Comparison of ENCODE assay signal across 26 cellular contexts in genomic region chr10:106566871-106567270, GRCh38.
DNase-seq lines count a peak whose midpoint lies in the region; ATAC-seq, FAIRE-seq and TF ChIP-seq lines count a peak whose summit lies in the region.
"Had no signal": no experiment of that assay in that cellular context is flagged by ENCODE, and none has a peak within 500 bp of the region (broad histone marks: within the 10 kb centered on the region; RNA-seq: fewer than 3 reads in every experiment).

No MANE protein-coding gene starts in this region.

- no peak for TF ChIP-seq CTCF in SK-N-SH (IDR thresholded peaks at IDR 0.05)

- no peaks in the 10 kb centered on the region for H4K20me1 ChIP-seq in SK-N-SH (ENCODE audit: insufficient read depth)

- no peak overlapping the region for H3K4me2 ChIP-seq in SK-N-SH
- H3K4me2 ChIP-seq: smooth muscle cell had no signal

- H3K9me3 ChIP-seq in SK-N-SH, result no peaks in the 10 kb centered on the region; the same call in 1 of the 2 replicates
- H3K9me3 ChIP-seq in small intestine (ENCODE audit: control insufficient read depth, low read depth), result no peaks in the 10 kb centered on the region
- H3K9me3 ChIP-seq: HAP-1, ovary, SJSA1, tibial nerve had no signal

- no peak for FAIRE-seq in small intestine (lab: Jason Lieb, UNC)

- TF ChIP-seq EP300 in SK-N-SH (IDR thresholded peaks at IDR 0.05; ENCODE audit: borderline replicate concordance in 1 of 2, low read depth in 1 of 2, low read length in 1 of 2), result peak in 1 of 2 experiments; percentile 85; a peak in 2 of 4 replicates

- peaks cover 4 to 5% of the 10 kb centered on the region in 2 experiments; a peak in 3 of 4 replicates for H3K4me1 ChIP-seq in SK-N-SH (ENCODE audit: control insufficient read depth in 1 of 2, insufficient read depth in 2 of 2, low read depth in 1 of 2, low read length in 1 of 2)
- no peaks in the 10 kb centered on the region for H3K4me1 ChIP-seq in small intestine (ENCODE audit: control insufficient read depth in 2 of 2, insufficient read depth in 1 of 2, low read depth in 1 of 2, low read length in 1 of 2)
- H3K4me1 ChIP-seq: HAP-1, tibial nerve had no signal

- no peaks in the 10 kb centered on the region for H3K9me2 ChIP-seq in SK-N-SH

- no peaks in the 10 kb centered on the region for H3K79me2 ChIP-seq in SK-N-SH (ENCODE audit: insufficient read depth)

- H3K27ac ChIP-seq in SK-N-SH (ENCODE audit: low read depth in 2 of 2, low read length in 1 of 2) (peak overlapping the region in 1 of 2 experiments; percentile 71; a peak in 2 of 4 replicates), small intestine (ENCODE audit: low read depth in 1 of 2, low read length in 1 of 2) (no peak overlapping the region)
- H3K27ac ChIP-seq: cardiac muscle cell, ovary, SJSA1, tibial nerve had no signal

- DNase-seq in Ammon's horn (ENCODE audit: low spot score) (peak; percentile 77), SK-N-SH (peak; percentile 10), globus pallidus (ENCODE audit: low spot score) (peak; percentile 68), pons (ENCODE audit: low spot score) (peak; percentile 82), small intestine (no peak)
- DNase-seq: activated CD4-positive, alpha-beta T cell treated with anti-CD3 and anti-CD28 coated beads, Interleukin-2, amount 10 ng/mL, durations not matched to agents 7 days and 5 days; activated effector memory CD4-positive, alpha-beta T cell treated with anti-CD3 and anti-CD28 coated beads, Interleukin-2, amount 50 U/mL, for 16 hours; activated T-cell treated with anti-CD3 and anti-CD28 coated beads, Interleukin-2, amount 50 U/mL, for 24 hours; aorta; cortex of kidney; effector memory CD8-positive, alpha-beta T cell; GDM1; IMR-90; kidney glomerular epithelial cell; NCI-H1048; NCI-H748 treated with DMSO at 0.1 percent for 48 hours; ovary; T-cell had no signal

- H3K9ac ChIP-seq in SK-N-SH, result no peak overlapping the region

- no peak; the same call in 1 of the 2 replicates for TF ChIP-seq RAD21 in SK-N-SH (IDR thresholded peaks at IDR 0.05; ENCODE audit: low read length)

- WGBS in SK-N-SH (ENCODE audit: low lambda C conversion rate), result 11% methylated on average over 3 of the region's 3 CpGs
- WGBS in small intestine, 3 donors, result 63 to 80% (median 77%) methylated on average over 3 of the region's 3 CpGs

- no peak overlapping the region for H3K4me3 ChIP-seq in SK-N-SH (ENCODE audit: low read depth in 2 of 2, low read length in 1 of 2)
- no peak overlapping the region for H3K4me3 ChIP-seq in small intestine (ENCODE audit: low read depth in 1 of 2, low read length in 2 of 2)
- H3K4me3 ChIP-seq: cardiac muscle cell, HAP-1, ovary, SJSA1, smooth muscle cell, tibial nerve had no signal

- no peaks in the 10 kb centered on the region for H3F3A ChIP-seq in SK-N-SH (replicated peaks; ENCODE audit: insufficient read depth)

- H3K36me3 ChIP-seq in SK-N-SH (replicated peaks in 1 of 2; ENCODE audit: control insufficient read depth in 1 of 2, insufficient read depth in 2 of 2, low read length in 1 of 2) (no peaks in the 10 kb centered on the region), small intestine (ENCODE audit: control insufficient read depth in 2 of 2, insufficient read depth in 2 of 2, low read length in 2 of 2) (no peaks in the 10 kb centered on the region)
- H3K36me3 ChIP-seq: cardiac muscle cell, HAP-1, ovary, SJSA1, tibial nerve had no signal

- H3K27me3 ChIP-seq in SK-N-SH (ENCODE audit: insufficient read depth) (no peaks in the 10 kb centered on the region), small intestine (ENCODE audit: control insufficient read depth in 2 of 2, insufficient read depth in 2 of 2, low read length in 2 of 2) (no peaks in the 10 kb centered on the region)
- H3K27me3 ChIP-seq: cardiac muscle cell, ovary, SJSA1, tibial nerve had no signal

- POLR2A ChIA-PET in SK-N-SH (lab: Yijun Ruan, JAX), result no interaction called here

- ATAC-seq in HG03280 (IDR thresholded peaks at IDR 0.05; ENCODE audit: unreplicated experiment) (no peak), HG03196 (IDR thresholded peaks at IDR 0.05; ENCODE audit: unreplicated experiment) (no peak)
- ATAC-seq: effector memory CD8-positive, alpha-beta T cell; T-cell; WTC11 had no signal

- CTCF ChIA-PET in SK-N-SH (lab: Yijun Ruan, JAX), result interaction anchor here (1.0 kb wide), 1 partner anchor 11 kb away, joined by 3 read pairs; no protein-coding TSS in a partner anchor

- no peak overlapping the region for H2AFZ ChIP-seq in SK-N-SH (ENCODE audit: low read depth)

TF ChIP-seq in SK-N-SH, 30 proteins besides CTCF, POLR2A, EP300 and RAD21 (continues in another document):
- TF ChIP-seq NRF1 (IDR thresholded peaks at IDR 0.05; ENCODE audit: low read depth, low read length) (no peak), YY1 (IDR thresholded peaks at IDR 0.05; ENCODE audit: low read depth) (no peak), GATA2 (CRISPR knock-in tag; IDR thresholded peaks at IDR 0.05) (no peak), FOXM1 (IDR thresholded peaks at IDR 0.05; ENCODE audit: low read depth) (no peak), USF2 (IDR thresholded peaks at IDR 0.05; ENCODE audit: borderline replicate concordance, low read depth, low read length) (no peak), CHD2 (IDR thresholded peaks at IDR 0.05; ENCODE audit: low read length, partially characterized antibody) (peak; percentile 11), MXI1 (IDR thresholded peaks at IDR 0.05; ENCODE audit: low read depth, low read length) (0 out of 2 replicates have a peak, but pooled peaks have one; percentile 17), ELF1 (IDR thresholded peaks at IDR 0.05) (no peak), TAF1 (IDR thresholded peaks at IDR 0.05; ENCODE audit: borderline replicate concordance, low read depth, low read length) (no peak), RCOR1 (IDR thresholded peaks at IDR 0.05; ENCODE audit: low read length) (peak; percentile 53; the same call in 1 of the 2 replicates), FOXJ3 (CRISPR knock-in tag; IDR thresholded peaks at IDR 0.05) (no peak), MAX (IDR thresholded peaks at IDR 0.05; ENCODE audit: low read depth) (no peak), EZH2phosphoT487 (IDR thresholded peaks at IDR 0.05; ENCODE audit: borderline replicate concordance, low read depth) (no peak), RFX5 (IDR thresholded peaks at IDR 0.05; ENCODE audit: low read length) (no peak), MEF2A (IDR thresholded peaks at IDR 0.05; ENCODE audit: borderline replicate concordance, low read depth) (no peak), TEAD4 (IDR thresholded peaks at IDR 0.05; ENCODE audit: borderline replicate concordance, insufficient read depth) (no peak), REST (IDR thresholded peaks at IDR 0.05; ENCODE audit: low read depth, low read length) (no peak), USF1 (IDR thresholded peaks at IDR 0.05; ENCODE audit: borderline replicate concordance, low read depth) (no peak), NFIC (IDR thresholded peaks at IDR 0.05; ENCODE audit: borderline replicate concordance) (no peak), TCF12 (IDR thresholded peaks at IDR 0.05) (no peak)
